ENCODE assay signal across 15 cellular contexts in genomic region chr9:112505607-112506006, GRCh38. TPM values are rescaled to one million over a fixed set of nuclear protein-coding genes. Genes with fewer than 3 reads are reported as not detected.
A peak's percentile ranks its signal among the peaks of the same experiment; 100 is the strongest.
DNase-seq lines count a peak whose midpoint lies in the region; ATAC-seq, FAIRE-seq and TF ChIP-seq lines count a peak whose summit lies in the region.
"Had no signal": no experiment of that assay in that cellular context is flagged by ENCODE, and none has a peak within 500 bp of the region (broad histone marks: within the 10 kb centered on the region; RNA-seq: fewer than 3 reads in every experiment).

No MANE protein-coding gene starts in this region.

- CTCF ChIA-PET in WTC11 (lab: Charles Lee): no interaction called here

- POLR2A ChIA-PET in WTC11 (lab: Charles Lee): interaction anchor here (0.6 kb wide), 1 partner anchor 110 kb away, joined by 4 read pairs; no protein-coding TSS in a partner anchor

- ATAC-seq in WTC11: no peak
- ATAC-seq in left lobe of liver: peak; percentile 64
- ATAC-seq in GM18511 (IDR thresholded peaks at IDR 0.05; ENCODE audit: unreplicated experiment): no peak
- ATAC-seq: A549 had no signal

- H3K4me1 Mint-ChIP-seq in WTC11 (peaks cover 36% of the 10 kb centered on the region), progenitor cell of endocrine pancreas (ENCODE audit: low read depth) (peaks cover 20% of the 10 kb centered on the region)

- H3K36me3 Mint-ChIP-seq in WTC11: no peaks in the 10 kb centered on the region
- peaks cover 9% of the 10 kb centered on the region for H3K36me3 Mint-ChIP-seq in progenitor cell of endocrine pancreas (ENCODE audit: insufficient read depth)

- H3K27me3 Mint-ChIP-seq in WTC11 (ENCODE audit: low read depth) (no peaks in the 10 kb centered on the region), progenitor cell of endocrine pancreas (no peaks in the 10 kb centered on the region)

- TF ChIP-seq POLR2A in GM12892 (IDR thresholded peaks at IDR 0.05; ENCODE audit: low read depth, low read length): no peak

- peak; percentile 36 for FAIRE-seq in GM12892 (lab: Jason Lieb, UNC)
- FAIRE-seq: A549, H1 had no signal

- DNase-seq in GM12892 (ENCODE audit: insufficient read length) (no peak), WTC11 (ENCODE audit: low spot score) (no peak), left lobe of liver (ENCODE audit: low spot score) (no peak), progenitor cell of endocrine pancreas (ENCODE audit: low spot score, unreplicated experiment) (no peak), DMS79 treated with DMSO at 0.1 percent for 48 hours (lab: John Stamatoyannopoulos, UW) (no peak)
- no peak for DNase-seq in stimulated activated naive CD4-positive, alpha-beta T cell treated with Interleukin-2 at 50 U/mL for 16 hours (lab: John Stamatoyannopoulos, UW)
- DNase-seq: GDM1, NCI-H1105 treated with DMSO at 0.1 percent for 48 hours, NCI-H1694 treated with DMSO at 0.1 percent for 48 hours, NCI-H2171 treated with DMSO at 0.1 percent for 48 hours, NCI-H446 treated with DMSO at 0.1 percent for 48 hours, NCI-H748 treated with DMSO at 0.1 percent for 48 hours had no signal

- H3K9me3 Mint-ChIP-seq in WTC11 (no peaks in the 10 kb centered on the region), progenitor cell of endocrine pancreas (ENCODE audit: low read depth) (no peaks in the 10 kb centered on the region)

- no peak overlapping the region for H3K4me3 Mint-ChIP-seq in WTC11
- no peak overlapping the region for H3K4me3 Mint-ChIP-seq in progenitor cell of endocrine pancreas (ENCODE audit: low read depth)

- H3K27ac Mint-ChIP-seq in WTC11 (peak overlapping the region; percentile 75; the same call in 1 of the 2 replicates), progenitor cell of endocrine pancreas (peak overlapping the region; percentile 90)

- TF ChIP-seq CTCF in WTC11 (IDR thresholded peaks at IDR 0.05): no peak
- no peak for TF ChIP-seq CTCF in progenitor cell of endocrine pancreas (IDR thresholded peaks at IDR 0.05; ENCODE audit: unreplicated experiment)

TF ChIP-seq in WTC11, 78 proteins besides CTCF, POLR2A, EP300 and RAD21:
- TF ChIP-seq GABPB1 (CRISPR knock-in tag; IDR thresholded peaks at IDR 0.05) (0 out of 2 replicates have a peak, but pooled peaks have one; percentile 25), MAX (CRISPR knock-in tag; IDR thresholded peaks at IDR 0.05) (no peak), TEAD1 (CRISPR knock-in tag; IDR thresholded peaks at IDR 0.05) (no peak)

RNA-seq across cellular contexts. Expression of gene KIAA1958, which starts 19.0 kb away (rescaled TPM):
- 4.9 TPM for polyA plus RNA-seq in GM12892 (2012; ENCODE audit: missing spikeins)
- total RNA-seq in WTC11 (2021) (41.0 to 43.6 TPM (median 42.7 TPM) in 3 replicates), left lobe of liver (7.8 TPM), progenitor cell of endocrine pancreas (51.1 and 55.3 TPM in 2 replicates)
